ENCODE assay signal across 20 cellular contexts in the genomic region with DNA sequence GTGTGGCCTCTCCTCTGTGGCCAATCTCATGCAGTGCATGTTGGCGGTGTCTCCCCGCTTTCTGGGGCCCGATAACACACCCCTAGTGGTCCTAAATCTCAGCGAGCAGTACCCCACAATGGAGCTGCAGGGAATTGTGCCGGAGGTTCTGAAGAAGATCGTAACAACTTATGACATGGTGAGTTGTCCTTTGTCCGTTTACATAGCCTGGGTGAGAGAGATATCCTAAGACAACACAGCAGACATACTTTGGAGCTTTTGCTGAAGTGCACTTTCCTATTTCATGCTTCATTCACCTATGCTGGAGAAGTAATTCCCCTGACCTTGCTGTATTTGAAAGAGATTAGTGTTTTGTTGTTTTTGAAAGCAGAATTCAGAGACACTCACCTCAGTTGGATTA.
A peak's percentile ranks its signal among the peaks of the same experiment; 100 is the strongest.
DNase-seq lines count a peak whose midpoint lies in the region; ATAC-seq and TF ChIP-seq lines count a peak whose summit lies in the region.
"Had no signal": no experiment of that assay in that cellular context is flagged by ENCODE, and none has a peak within 500 bp of the region (broad histone marks: within the 10 kb centered on the region; RNA-seq: fewer than 3 reads in every experiment).

No MANE protein-coding gene starts in this region.

- peak overlapping the region; percentile 41 for H3K27ac Mint-ChIP-seq in activated naive CD8-positive, alpha-beta T cell
- H3K27ac Mint-ChIP-seq in activated naive CD8-positive, alpha-beta T cell treated with anti-CD3 and anti-CD28 coated beads, Interleukin-2, amount 50 U/mL, for 24 hours, result no peak overlapping the region
- H3K27ac Mint-ChIP-seq: B cell had no signal

- H3K4me3 ChIP-seq in mucosa of descending colon, result no peak overlapping the region
- no peak overlapping the region for H3K4me3 ChIP-seq in left ventricle myocardium inferior
- H3K4me3 ChIP-seq: SK-N-MC had no signal

- DNase-seq in activated naive CD8-positive, alpha-beta T cell treated with anti-CD3 and anti-CD28 coated beads, Interleukin-2, amount 50 U/mL, for 24 hours, result no peak
- DNase-seq in kidney glomerular epithelial cell (lab: John Stamatoyannopoulos, UW) (peak; percentile 23), mucosa of descending colon (no peak), NCI-H2029 treated with DMSO at 0.1 percent for 48 hours (lab: John Stamatoyannopoulos, UW) (no peak), left ventricle myocardium inferior (no peak)
- DNase-seq: COR-L47; DMS153; GDM1; NCI-H1048; NCI-H1436 treated with DMSO at 0.1 percent for 48 hours; NCI-H2029; NCI-H2171 treated with DMSO at 0.1 percent for 48 hours; NK-92 treated with Interleukin-12 subunit alpha and Interleukin-12 subunit beta, amount 100 ng/mL, for 24 hours; SHP77 had no signal

- H3K4me3 Mint-ChIP-seq in activated naive CD8-positive, alpha-beta T cell, result no peak overlapping the region
- H3K4me3 Mint-ChIP-seq in activated naive CD8-positive, alpha-beta T cell treated with anti-CD3 and anti-CD28 coated beads, Interleukin-2, amount 50 U/mL, for 24 hours, result no peak overlapping the region
- H3K4me3 Mint-ChIP-seq: B cell had no signal

- TF ChIP-seq CTCF in mucosa of descending colon (IDR thresholded peaks at IDR 0.05), result no peak
- TF ChIP-seq CTCF in left ventricle myocardium inferior (IDR thresholded peaks at IDR 0.05; ENCODE audit: borderline replicate concordance), result no peak

- peaks cover 43% of the 10 kb centered on the region for H3K4me1 Mint-ChIP-seq in activated naive CD8-positive, alpha-beta T cell (ENCODE audit: low read depth)
- H3K4me1 Mint-ChIP-seq in activated naive CD8-positive, alpha-beta T cell treated with anti-CD3 and anti-CD28 coated beads, Interleukin-2, amount 50 U/mL, for 24 hours, result peaks cover 13% of the 10 kb centered on the region

- H3K27ac ChIP-seq in left ventricle myocardium inferior (replicated peaks), result no peak overlapping the region
- H3K27ac ChIP-seq: 22Rv1, SK-N-MC had no signal

- no peaks in the 10 kb centered on the region for H3K27me3 ChIP-seq in left ventricle myocardium inferior (ENCODE audit: low read depth)

- H3K27me3 Mint-ChIP-seq in activated naive CD8-positive, alpha-beta T cell, result no peaks in the 10 kb centered on the region
- H3K27me3 Mint-ChIP-seq in activated naive CD8-positive, alpha-beta T cell treated with anti-CD3 and anti-CD28 coated beads, Interleukin-2, amount 50 U/mL, for 24 hours, result no peaks in the 10 kb centered on the region
- H3K27me3 Mint-ChIP-seq: B cell had no signal

- H3K36me3 ChIP-seq in mucosa of descending colon (ENCODE audit: low read depth), result no peaks in the 10 kb centered on the region
- H3K36me3 ChIP-seq in left ventricle myocardium inferior, result peaks cover 48% of the 10 kb centered on the region

- H3K9me3 ChIP-seq in mucosa of descending colon (no peaks in the 10 kb centered on the region), left ventricle myocardium inferior (replicated peaks) (no peaks in the 10 kb centered on the region)

- intact Hi-C loops in mucosa of descending colon (cut with DNase I, micrococcal nuclease), result no loop called here
- intact Hi-C loops in left ventricle myocardium inferior (cut with micrococcal nuclease), result no loop called here

- no peak for ATAC-seq in activated naive CD8-positive, alpha-beta T cell treated with anti-CD3 and anti-CD28 coated beads, Interleukin-2, amount 50 U/mL, for 24 hours
- ATAC-seq in mucosa of descending colon (peak; percentile 36), GM21619 (IDR thresholded peaks at IDR 0.05; ENCODE audit: unreplicated experiment) (no peak), GM21717 (IDR thresholded peaks at IDR 0.05; ENCODE audit: unreplicated experiment) (no peak)

- H3K4me1 ChIP-seq in mucosa of descending colon (ENCODE audit: low read depth), result no peaks in the 10 kb centered on the region
- peaks cover 52% of the 10 kb centered on the region for H3K4me1 ChIP-seq in left ventricle myocardium inferior

- no peaks in the 10 kb centered on the region for H3K9me3 Mint-ChIP-seq in activated naive CD8-positive, alpha-beta T cell (ENCODE audit: low read depth)
- H3K9me3 Mint-ChIP-seq in activated naive CD8-positive, alpha-beta T cell treated with anti-CD3 and anti-CD28 coated beads, Interleukin-2, amount 50 U/mL, for 24 hours, result no peaks in the 10 kb centered on the region

- H3K36me3 Mint-ChIP-seq in activated naive CD8-positive, alpha-beta T cell, result peaks cover 38% of the 10 kb centered on the region
- peaks cover 30% of the 10 kb centered on the region for H3K36me3 Mint-ChIP-seq in activated naive CD8-positive, alpha-beta T cell treated with anti-CD3 and anti-CD28 coated beads, Interleukin-2, amount 50 U/mL, for 24 hours (ENCODE audit: low read depth)
